Comparison of ENCODE assay signal across 22 cellular contexts in genomic region chr10:79005126-79005820, GRCh38.
DNase-seq lines count a peak whose midpoint lies in the region; ATAC-seq and TF ChIP-seq lines count a peak whose summit lies in the region.
"Had no signal": no experiment of that assay in that cellular context is flagged by ENCODE, and none has a peak within 500 bp of the region (broad histone marks: within the 10 kb centered on the region; RNA-seq: fewer than 3 reads in every experiment).

No MANE protein-coding gene starts in this region.

- intact Hi-C loops in mucosa of descending colon (cut with DNase I, micrococcal nuclease): no loop called here

- H3K9me3 Mint-ChIP-seq in central memory CD8-positive, alpha-beta T cell: no peaks in the 10 kb centered on the region
- H3K9me3 Mint-ChIP-seq: CD14-positive monocyte had no signal

- H3K27ac Mint-ChIP-seq in central memory CD8-positive, alpha-beta T cell (ENCODE audit: low read depth): peak overlapping the region; percentile 46

- no peak overlapping the region for H3K4me3 Mint-ChIP-seq in central memory CD8-positive, alpha-beta T cell
- H3K4me3 Mint-ChIP-seq: CD14-positive monocyte had no signal

- peak; percentile 57 for DNase-seq in DMS53 (lab: John Stamatoyannopoulos, UW)
- no peak for DNase-seq in DMS53 treated with DMSO at 0.1 percent for 48 hours (lab: John Stamatoyannopoulos, UW; ENCODE audit: unreplicated experiment)
- DNase-seq in HuH-7 (ENCODE audit: low spot score): peak; percentile 33
- no peak for DNase-seq in central memory CD8-positive, alpha-beta T cell (ENCODE audit: low spot score in 2 of 2)
- DNase-seq in mucosa of descending colon: no peak
- no peak for DNase-seq in iPS-NIHi11 (ENCODE audit: low spot score)
- DNase-seq in cerebellum (ENCODE audit: low spot score): no peak
- DNase-seq: AML-193, GF-D8, GM23248, HCEC 1CT, KBM-7, NCI-H1105, NCI-H187, NCI-H2107, NCI-H345, NCI-H526 treated with DMSO at 0.1 percent for 48 hours, RPMI8226, SHP77 treated with DMSO at 0.1 percent for 48 hours had no signal

- peaks cover 12% of the 10 kb centered on the region for H3K4me1 Mint-ChIP-seq in central memory CD8-positive, alpha-beta T cell

- H3K36me3 ChIP-seq in mucosa of descending colon (ENCODE audit: low read depth): no peaks in the 10 kb centered on the region

- TF ChIP-seq CTCF in mucosa of descending colon (IDR thresholded peaks at IDR 0.05): no peak

- H3K27me3 Mint-ChIP-seq in central memory CD8-positive, alpha-beta T cell: peaks cover 65% of the 10 kb centered on the region

- H3K36me3 Mint-ChIP-seq in central memory CD8-positive, alpha-beta T cell (ENCODE audit: insufficient read depth): peaks cover 3% of the 10 kb centered on the region
- H3K36me3 Mint-ChIP-seq: CD14-positive monocyte had no signal

- no peaks in the 10 kb centered on the region for H3K9me3 ChIP-seq in mucosa of descending colon

- H3K4me1 ChIP-seq in mucosa of descending colon (ENCODE audit: low read depth): no peaks in the 10 kb centered on the region

- no peak overlapping the region for H3K4me3 ChIP-seq in mucosa of descending colon
- H3K4me3 ChIP-seq: GM23248 had no signal

- ATAC-seq in central memory CD8-positive, alpha-beta T cell (replicated peaks; ENCODE audit: extremely low read depth, poor library complexity, severe bottlenecking): no peak
- ATAC-seq in mucosa of descending colon (peak; percentile 37), HG02885 (IDR thresholded peaks at IDR 0.05; ENCODE audit: poor library complexity, unreplicated experiment) (no peak)
- ATAC-seq: SK-N-SH treated with all-trans-retinoic acid at 6 μM for 48 hours had no signal

Comparison
In these comparisons a context has a peak if more than half of its experiments do, and no peak if none do; other contexts are left out.
1. DNase-seq: peak in DMS53 (single experiment) and HuH-7 (single experiment); none in DMS53 treated with DMSO at 0.1 percent for 48 hours (single experiment), central memory CD8-positive, alpha-beta T cell (0 of 2), mucosa of descending colon (0 of 3), iPS-NIHi11 (single experiment) and cerebellum (single experiment).